1 cellular context compared by ENCODE assay signal in the genomic region with DNA sequence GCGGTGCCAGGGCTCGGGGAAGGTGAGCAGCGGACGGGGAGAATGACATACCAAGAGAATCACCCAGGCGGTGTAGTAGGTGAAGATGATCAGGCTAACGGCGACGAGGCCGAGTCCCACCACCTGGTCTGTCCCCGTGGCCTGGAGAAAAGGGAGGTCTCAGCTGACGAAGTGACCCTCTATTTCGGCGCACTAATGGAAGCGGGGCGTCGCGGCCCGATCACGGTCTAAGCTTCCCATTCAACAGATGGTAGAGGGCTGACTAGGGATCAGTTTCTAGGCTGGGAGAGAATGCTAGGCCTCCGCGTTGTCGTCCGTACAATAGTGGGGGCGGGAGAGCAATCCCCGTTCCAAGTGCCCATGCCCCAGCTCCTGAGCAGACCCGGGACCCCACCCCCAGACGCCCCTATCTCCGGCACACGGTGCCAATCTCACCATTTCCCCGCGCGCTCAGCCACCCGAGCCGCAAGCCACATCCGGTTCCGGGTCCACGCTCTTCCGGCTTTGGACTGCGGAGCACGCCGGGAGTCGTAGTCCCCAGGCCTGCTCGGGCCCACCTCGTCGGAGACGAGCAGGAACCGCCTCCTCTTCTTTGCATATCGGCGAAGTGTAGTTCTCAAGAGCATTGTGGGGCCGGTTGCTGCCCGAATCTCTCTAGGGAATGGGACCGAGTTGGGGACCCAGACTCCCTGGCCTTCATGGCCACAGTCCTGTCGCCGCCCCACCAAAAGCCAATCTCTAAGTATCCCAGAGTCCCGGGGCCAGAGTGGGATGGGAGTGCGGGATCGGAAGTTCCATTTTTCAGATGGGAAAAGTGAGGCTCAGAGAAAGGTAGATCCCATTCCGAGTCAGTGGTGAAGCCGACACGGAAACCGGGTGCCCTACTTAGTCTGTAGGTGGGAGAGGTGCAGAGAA.
TF ChIP-seq lines count a peak whose summit lies in the region.

A gene with protein sequence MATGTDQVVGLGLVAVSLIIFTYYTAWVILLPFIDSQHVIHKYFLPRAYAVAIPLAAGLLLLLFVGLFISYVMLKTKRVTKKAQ (minus strand): TSS at position 472 of the 915 bp plus-strand sequence. CDS start 34 bp downstream, at position 438.

TF ChIP-seq in HepG2, 621 proteins besides CTCF, POLR2A, EP300 and RAD21 (continued from another document and continues in another):
- no peak for TF ChIP-seq ZBTB10 (CRISPR knock-in tag; IDR thresholded peaks at IDR 0.05; ENCODE audit: borderline replicate concordance)
- TF ChIP-seq, protein P1, sequence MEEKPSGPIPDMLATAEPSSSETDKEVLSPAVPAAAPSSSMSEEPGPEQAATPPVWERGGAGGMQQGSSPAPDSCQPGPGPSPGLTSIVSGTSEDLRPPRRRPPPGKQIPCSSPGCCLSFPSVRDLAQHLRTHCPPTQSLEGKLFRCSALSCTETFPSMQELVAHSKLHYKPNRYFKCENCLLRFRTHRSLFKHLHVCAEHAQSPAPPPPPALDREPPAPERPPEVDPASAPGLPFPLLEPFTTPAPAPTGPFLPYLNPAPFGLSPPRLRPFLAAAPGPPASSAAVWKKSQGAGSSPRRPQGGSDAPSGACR (CRISPR knock-in tag; IDR thresholded peaks at IDR 0.05), result no peak
- TF ChIP-seq ZXDC (CRISPR knock-in tag; IDR thresholded peaks at IDR 0.05), result peak; percentile 75; the same call in 1 of the 2 replicates
- TF ChIP-seq HDAC1 (CRISPR knock-in tag; IDR thresholded peaks at IDR 0.05), result peak; percentile 87
- no peak for TF ChIP-seq ZNF549 (CRISPR knock-in tag; IDR thresholded peaks at IDR 0.05)
- TF ChIP-seq ZNF598 (CRISPR knock-in tag; IDR thresholded peaks at IDR 0.05; ENCODE audit: borderline replicate concordance), result 0 out of 2 replicates have a peak, but pooled peaks have one; percentile 46
- no peak for TF ChIP-seq JUN (CRISPR knock-in tag; IDR thresholded peaks at IDR 0.05)
- TF ChIP-seq SNRNP70 (IDR thresholded peaks at IDR 0.05; ENCODE audit: low read depth, low read length), result no peak
- peak; percentile 44; the same call in 1 of the 2 replicates for TF ChIP-seq ZNF44 (CRISPR knock-in tag; IDR thresholded peaks at IDR 0.05)
- no peak for TF ChIP-seq NAIF1 (CRISPR knock-in tag; IDR thresholded peaks at IDR 0.05; ENCODE audit: borderline replicate concordance)
- no peak for TF ChIP-seq MAZ (IDR thresholded peaks at IDR 0.05; ENCODE audit: borderline replicate concordance, low read depth, low read length)
- TF ChIP-seq MAZ (CRISPR knock-in tag; IDR thresholded peaks at IDR 0.05; ENCODE audit: low read depth), result peak; percentile 23; the same call in 1 of the 2 replicates
- TF ChIP-seq RNF2 (conservative IDR thresholded peaks at IDR 0.05; ENCODE audit: low read depth), result no peak; the same call in 1 of the 2 replicates
- no peak for TF ChIP-seq CHD2 (IDR thresholded peaks at IDR 0.05; ENCODE audit: low read depth, low read length)
- no peak for TF ChIP-seq NPAS2 (CRISPR knock-in tag; IDR thresholded peaks at IDR 0.05; ENCODE audit: borderline replicate concordance)
- TF ChIP-seq HDAC6 (IDR thresholded peaks at IDR 0.05; ENCODE audit: low read depth, low read length), result no peak
- no peak for TF ChIP-seq MAF1 (CRISPR knock-in tag; IDR thresholded peaks at IDR 0.05; ENCODE audit: borderline replicate concordance)
- TF ChIP-seq MEF2D (CRISPR knock-in tag; IDR thresholded peaks at IDR 0.05), result no peak
- TF ChIP-seq ZNF674 (CRISPR knock-in tag; IDR thresholded peaks at IDR 0.05; ENCODE audit: low read depth), result no peak
- no peak; the same call in 1 of the 2 replicates for TF ChIP-seq MXD1 (CRISPR knock-in tag; IDR thresholded peaks at IDR 0.05)
- peak; percentile 99 for TF ChIP-seq GABPA (IDR thresholded peaks at IDR 0.05; ENCODE audit: low read depth, low read length)
- TF ChIP-seq GABPA (CRISPR knock-in tag; IDR thresholded peaks at IDR 0.05; ENCODE audit: low read depth), result peak; percentile 99
- TF ChIP-seq ZNF142 (CRISPR knock-in tag; IDR thresholded peaks at IDR 0.05), result no peak
- TF ChIP-seq CREB3 (CRISPR knock-in tag; IDR thresholded peaks at IDR 0.05), result 0 out of 2 replicates have a peak, but pooled peaks have one; percentile 48
- TF ChIP-seq ZNF383 (CRISPR knock-in tag; IDR thresholded peaks at IDR 0.05; ENCODE audit: borderline replicate concordance), result no peak
- TF ChIP-seq HNF1A (IDR thresholded peaks at IDR 0.05; ENCODE audit: low read depth), result no peak
- TF ChIP-seq HNF1A (CRISPR knock-in tag; IDR thresholded peaks at IDR 0.05; ENCODE audit: borderline replicate concordance), result no peak; the same call in 1 of the 2 replicates
- TF ChIP-seq SCMH1 (CRISPR knock-in tag; IDR thresholded peaks at IDR 0.05; ENCODE audit: borderline replicate concordance), result no peak
- TF ChIP-seq ZNF432 (CRISPR knock-in tag; IDR thresholded peaks at IDR 0.05; ENCODE audit: borderline replicate concordance), result no peak
- TF ChIP-seq ZNF644 (CRISPR knock-in tag; IDR thresholded peaks at IDR 0.05; ENCODE audit: low read depth), result no peak
- peak; percentile 18; the same call in 1 of the 2 replicates for TF ChIP-seq FOXO1 (CRISPR knock-in tag; IDR thresholded peaks at IDR 0.05)
- TF ChIP-seq MIER2 (CRISPR knock-in tag; IDR thresholded peaks at IDR 0.05), result no peak
- TF ChIP-seq HINFP (CRISPR knock-in tag; IDR thresholded peaks at IDR 0.05; ENCODE audit: low read depth), result no peak
- no peak for TF ChIP-seq ZNF761 (CRISPR knock-in tag; conservative IDR thresholded peaks at IDR 0.05)
